Comparison of ENCODE assay signal across 8 cellular contexts in the genomic region with DNA sequence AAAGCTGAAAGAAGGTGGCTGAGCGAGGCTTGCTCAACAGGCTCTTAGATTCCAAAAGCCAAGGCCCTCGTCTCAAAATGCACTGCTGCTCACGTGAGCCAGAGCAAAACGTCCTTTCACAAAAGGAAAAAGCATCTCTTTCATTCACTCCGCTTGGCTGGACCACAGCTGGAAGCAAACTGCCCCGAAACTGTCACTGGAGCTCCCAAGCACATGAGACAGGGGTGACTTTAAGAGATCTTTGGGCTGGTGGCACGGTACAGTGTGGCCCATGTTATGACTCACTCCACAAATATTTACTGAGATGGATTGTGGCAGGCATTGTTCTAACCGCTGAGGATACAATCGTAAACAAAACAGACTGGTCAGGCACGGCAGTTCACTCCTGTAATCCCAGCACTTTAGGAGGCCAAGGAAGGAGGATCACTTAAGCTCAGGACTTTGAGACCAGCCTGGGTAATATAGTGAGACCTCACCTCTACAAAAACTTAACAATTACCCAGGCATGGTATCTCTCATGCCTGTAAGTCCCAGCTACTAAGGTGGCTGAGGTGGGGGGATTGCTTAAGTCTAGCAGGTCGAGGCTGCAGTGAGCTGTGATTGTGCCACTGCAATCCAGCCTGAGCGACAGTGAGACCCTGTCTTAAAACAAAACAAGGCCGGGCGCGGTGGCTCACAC.
DNase-seq lines count a peak whose midpoint lies in the region; ATAC-seq, FAIRE-seq and TF ChIP-seq lines count a peak whose summit lies in the region.

No MANE protein-coding gene starts in this region.

- no peak overlapping the region for H3K4me3 ChIP-seq in coronary artery

- ATAC-seq in HG02642 (IDR thresholded peaks at IDR 0.05; ENCODE audit: poor library complexity, unreplicated experiment) = no peak

- DNase-seq in ELR (ENCODE audit: low read depth) (peak; percentile 94), NCI-H2196 treated with DMSO at 0.1 percent for 48 hours (lab: John Stamatoyannopoulos, UW; ENCODE audit: unreplicated experiment) (peak; percentile 20), coronary artery (ENCODE audit: low spot score) (peak; percentile 70), medulla oblongata (ENCODE audit: extremely low spot score) (peak; percentile 88), urothelium cell line (ENCODE audit: low spot score) (peak; percentile 89), cerebellar cortex (ENCODE audit: low spot score) (no peak), COR-L47 (lab: John Stamatoyannopoulos, UW) (no peak)

- H3K27ac ChIP-seq in coronary artery = peak overlapping the region; percentile 39 to 75

- no peak for TF ChIP-seq CTCF in coronary artery (IDR thresholded peaks at IDR 0.05)

- FAIRE-seq in urothelium cell line (lab: Jason Lieb, UNC) = peak; percentile 74

Comparison
In these comparisons a context has a peak if more than half of its experiments do, and no peak if none do; other contexts are left out.
1. DNase-seq: peak in ELR (single experiment), NCI-H2196 treated with DMSO at 0.1 percent for 48 hours (single experiment), coronary artery (single experiment), medulla oblongata (single experiment) and urothelium cell line (single experiment); none in cerebellar cortex (single experiment) and COR-L47 (single experiment).